Comparison of ENCODE assay signal across 17 cellular contexts in the genomic region with DNA sequence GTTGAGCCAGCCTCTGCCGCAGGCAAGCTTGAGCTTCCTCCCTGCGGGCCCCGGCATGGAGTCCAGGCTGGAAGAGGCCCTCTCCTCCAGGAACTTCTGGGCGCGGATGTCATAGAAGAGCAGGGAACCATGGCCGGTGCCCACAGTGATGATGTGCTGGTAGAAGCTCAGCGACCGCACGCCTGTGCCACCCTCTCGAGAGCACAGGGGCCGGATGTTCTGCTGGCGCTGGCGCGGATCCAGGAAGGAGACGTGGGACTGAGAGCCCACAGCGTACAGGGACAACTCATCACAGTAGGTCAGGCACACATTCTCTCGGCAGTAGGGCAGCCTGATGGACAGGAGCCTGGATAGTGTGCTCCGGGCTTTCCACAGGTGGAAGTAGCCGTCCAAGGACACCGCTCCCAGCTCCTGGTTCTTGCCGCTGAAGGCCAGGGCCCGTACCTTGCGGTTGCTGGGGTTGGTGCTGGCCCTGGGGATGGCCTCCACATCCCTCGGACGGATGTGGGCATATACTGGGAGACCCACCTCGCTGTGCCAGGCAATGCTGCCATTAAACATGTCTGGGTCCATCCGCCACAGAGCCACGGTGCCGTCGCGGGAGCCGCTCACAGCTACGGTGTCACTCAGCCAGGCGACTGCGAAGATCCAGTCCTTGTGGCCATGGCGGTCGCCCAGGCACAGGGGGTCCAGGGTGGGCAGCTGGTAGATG. TPM values are rescaled to one million over a fixed set of nuclear protein-coding genes. Genes with fewer than 3 reads are reported as not detected.
"Had no signal": no experiment of that assay in that cellular context is flagged by ENCODE, and none has a peak within 500 bp of the region (broad histone marks: within the 10 kb centered on the region; RNA-seq: fewer than 3 reads in every experiment).

No MANE protein-coding gene starts in this region.

- H3K4me1 Mint-ChIP-seq: natural killer cell had no signal

- H3K27ac ChIP-seq: brain microvascular endothelial cell, foreskin keratinocyte, ovary had no signal

- H3K4me1 ChIP-seq: foreskin keratinocyte had no signal

- H3K4me3 Mint-ChIP-seq: dendritic cell treated with granulocyte-macrophage colony-stimulating factor and Interleukin-4, amounts not matched to agents 40 ng/mL and 50 ng/mL, for 4 days; natural killer cell; stimulated activated naive CD8-positive, alpha-beta T cell treated with anti-CD3 and anti-CD28 coated beads, Interleukin-15, Interleukin-2, amounts not matched to agents 100 ng/mL and 50 ng/mL, for 24 hours had no signal

- DNase-seq: activated CD4-positive, alpha-beta T cell treated with anti-CD3 and anti-CD28 coated beads, Interleukin-2, amount 50 U/mL, for 1 hour; activated naive CD4-positive, alpha-beta T cell treated with anti-CD3 and anti-CD28 coated beads, Interleukin-2, amount 50 U/mL, for 16 hours; activated T-cell treated with anti-CD3 and anti-CD28 coated beads for 4 hours; brain microvascular endothelial cell; cerebellar nuclear complex; effector memory CD4-positive, alpha-beta T cell; foreskin keratinocyte; mesenchymal stem cell; natural killer cell; stimulated activated CD4-positive, alpha-beta T cell treated with anti-CD3 and anti-CD28 coated beads, Interleukin-4, amount 100 ng/mL, for 4 hours; stimulated activated CD8-positive, alpha-beta memory T cell treated with anti-CD3 and anti-CD28 coated beads, Interleukin-4, amount 100 ng/mL, for 48 hours had no signal

- H3K36me3 ChIP-seq: brain microvascular endothelial cell, ovary had no signal

- H3K27me3 ChIP-seq: brain microvascular endothelial cell, foreskin keratinocyte, ovary had no signal

- ATAC-seq: activated CD4-positive, CD25-positive, alpha-beta regulatory T cell treated with anti-CD3 and anti-CD28 coated beads, Interleukin-2, amount 50 U/mL, for 24 hours; natural killer cell had no signal

- H3K27ac Mint-ChIP-seq: activated T-helper 2 cell treated with anti-CD3 and anti-CD28 coated beads, Interferon-gamma antibody, Interleukin-2, Interleukin-4, amounts not matched to agents 10 μg/mL and 5 μg/mL and 100 μg/mL, durations not matched to agents 14 hours and 24 hours and 36 hours; dendritic cell treated with granulocyte-macrophage colony-stimulating factor and Interleukin-4, amounts not matched to agents 40 ng/mL and 50 ng/mL, for 4 days; natural killer cell; stimulated activated naive CD8-positive, alpha-beta T cell treated with anti-CD3 and anti-CD28 coated beads, Interleukin-15, Interleukin-2, amounts not matched to agents 100 ng/mL and 50 ng/mL, for 24 hours had no signal

- H3K9me3 ChIP-seq: ovary had no signal

- H3K36me3 Mint-ChIP-seq: natural killer cell had no signal

- H3K9me3 Mint-ChIP-seq: activated T-helper 2 cell treated with anti-CD3 and anti-CD28 coated beads, Interferon-gamma antibody, Interleukin-2, Interleukin-4, amounts not matched to agents 10 μg/mL and 5 μg/mL and 100 μg/mL, durations not matched to agents 14 hours and 24 hours and 36 hours; dendritic cell treated with granulocyte-macrophage colony-stimulating factor and Interleukin-4, amounts not matched to agents 40 ng/mL and 50 ng/mL, for 4 days; stimulated activated naive CD8-positive, alpha-beta T cell treated with anti-CD3 and anti-CD28 coated beads, Interleukin-15, Interleukin-2, amounts not matched to agents 100 ng/mL and 50 ng/mL, for 24 hours had no signal

RNA-seq across cellular contexts. Expression of gene DCAF12L2, which starts 1.2 kb away (rescaled TPM):
- total RNA-seq: activated T-helper 2 cell treated with anti-CD3 and anti-CD28 coated beads, Interferon-gamma antibody, Interleukin-2, Interleukin-4, amounts not matched to agents 10 μg/mL and 5 μg/mL and 100 μg/mL, durations not matched to agents 14 hours and 24 hours and 36 hours; foreskin keratinocyte; liver; natural killer cell had no signal
- polyA plus RNA-seq: foreskin keratinocyte, liver had no signal
